10 cellular contexts compared by ENCODE assay signal in genomic region chr13:113364933-113365371, GRCh38. TPM values are rescaled to one million over a fixed set of nuclear protein-coding genes. Genes with fewer than 3 reads are reported as not detected.
A peak's percentile ranks its signal among the peaks of the same experiment; 100 is the strongest.
DNase-seq lines count a peak whose midpoint lies in the region; ATAC-seq, FAIRE-seq and TF ChIP-seq lines count a peak whose summit lies in the region.
"Had no signal": no experiment of that assay in that cellular context is flagged by ENCODE, and none has a peak within 500 bp of the region (broad histone marks: within the 10 kb centered on the region; RNA-seq: fewer than 3 reads in every experiment).

No MANE protein-coding gene starts in this region.

- no peaks in the 10 kb centered on the region for H3K36me3 Mint-ChIP-seq in CD4-positive, alpha-beta T cell (ENCODE audit: low read depth)

- no peak for FAIRE-seq in kidney (lab: Jason Lieb, UNC)

- no peaks in the 10 kb centered on the region for H3K9me3 Mint-ChIP-seq in CD4-positive, alpha-beta T cell

- H3K4me1 Mint-ChIP-seq in CD4-positive, alpha-beta T cell (ENCODE audit: low read depth): peaks cover 8% of the 10 kb centered on the region

- H3K4me1 ChIP-seq in kidney (ENCODE audit: control insufficient read depth in 1 of 2, insufficient read depth in 1 of 2, low read depth in 1 of 2, low read length in 2 of 2) (no peaks in the 10 kb centered on the region), skeletal muscle satellite cell (ENCODE audit: control insufficient read depth, insufficient read depth, low read length) (peaks cover 7% of the 10 kb centered on the region)

- TF ChIP-seq CTCF in CD4-positive, alpha-beta T cell (IDR thresholded peaks at IDR 0.05): no peak
- TF ChIP-seq CTCF in WERI-Rb-1 (IDR thresholded peaks at IDR 0.05; ENCODE audit: low read depth, low read length) (no peak), kidney (IDR thresholded peaks at IDR 0.05; ENCODE audit: borderline replicate concordance, extremely low read depth, insufficient read depth) (no peak)

- POLR2A ChIA-PET in CD4-positive, alpha-beta T cell (lab: Charles Lee): no interaction called here

- H3K36me3 ChIP-seq in WERI-Rb-1 (peaks cover 23% of the 10 kb centered on the region), kidney (ENCODE audit: control insufficient read depth in 1 of 2, insufficient read depth in 2 of 2, low read length in 2 of 2) (no peaks in the 10 kb centered on the region), skeletal muscle satellite cell (ENCODE audit: insufficient read depth, low read length) (no peaks in the 10 kb centered on the region)
- H3K36me3 ChIP-seq: cardiac muscle cell had no signal

- H3K9me3 ChIP-seq in CD4-positive, alpha-beta T cell (ENCODE audit: control insufficient read depth, low read length): no peaks in the 10 kb centered on the region
- no peaks in the 10 kb centered on the region for H3K9me3 ChIP-seq in WERI-Rb-1 (ENCODE audit: severe bottlenecking)
- H3K9me3 ChIP-seq in kidney (ENCODE audit: control insufficient read depth in 1 of 2, low read length in 2 of 2): no peaks in the 10 kb centered on the region
- no peaks in the 10 kb centered on the region for H3K9me3 ChIP-seq in skeletal muscle satellite cell (replicated peaks; ENCODE audit: low read length)

- no peak overlapping the region for H3K27ac ChIP-seq in CD4-positive, alpha-beta T cell (ENCODE audit: low read depth, low read length)
- H3K27ac ChIP-seq in WERI-Rb-1: peak overlapping the region; percentile 84
- H3K27ac ChIP-seq in kidney (ENCODE audit: low read depth in 2 of 2, low read length in 2 of 2): no peak overlapping the region

- H3K9ac ChIP-seq in kidney (ENCODE audit: low read length in 2 of 2): peak overlapping the region in 1 of 2 donors; percentile 40
- peak overlapping the region; percentile 68 for H3K9ac ChIP-seq in skeletal muscle satellite cell (ENCODE audit: low read depth, low read length)

- peak overlapping the region; percentile 77 for H3K4me2 ChIP-seq in skeletal muscle satellite cell (ENCODE audit: low read length)

- peaks cover 27% of the 10 kb centered on the region for H3K27me3 ChIP-seq in CD4-positive, alpha-beta T cell (ENCODE audit: control insufficient read depth, insufficient read depth, low read length)
- H3K27me3 ChIP-seq in WERI-Rb-1 (ENCODE audit: insufficient read depth, low read depth, severe bottlenecking): no peaks in the 10 kb centered on the region
- H3K27me3 ChIP-seq in skeletal muscle satellite cell (ENCODE audit: control insufficient read depth, insufficient read depth, low read length): peaks cover 25% of the 10 kb centered on the region
- H3K27me3 ChIP-seq: cardiac muscle cell had no signal

- CTCF ChIA-PET in CD4-positive, alpha-beta T cell (lab: Charles Lee): no interaction called here

- no peak for DNase-seq in CD4-positive, alpha-beta T cell
- peak; percentile 31 for DNase-seq in WERI-Rb-1
- peak; percentile 82 for DNase-seq in kidney
- DNase-seq in CD1c-positive myeloid dendritic cell (ENCODE audit: extremely low spot score): no peak
- DNase-seq in glomerular visceral epithelial cell (ENCODE audit: extremely low spot score): no peak
- DNase-seq: stimulated activated naive CD4-positive, alpha-beta T cell treated with Interleukin-2 at 50 U/mL for 16 hours had no signal

- intact Hi-C loops in CD4-positive, alpha-beta T cell (cut with DNase I, micrococcal nuclease): loop anchor here in 1 of 2 experiments (5.0 kb wide), 2 partner anchors 68 to 213 kb away; partner anchors contain the start of gene LAMP1
- intact Hi-C loops in kidney (cut with DNase I): no loop called here

- H3K27ac Mint-ChIP-seq in CD4-positive, alpha-beta T cell: no peak overlapping the region

- H3K4me3 ChIP-seq in WERI-Rb-1 (ENCODE audit: low read depth, low read length): no peak overlapping the region
- peak overlapping the region in 1 of 2 donors; percentile 51 for H3K4me3 ChIP-seq in kidney (ENCODE audit: low read length in 2 of 2)
- H3K4me3 ChIP-seq in skeletal muscle satellite cell (ENCODE audit: low read length): no peak overlapping the region

- ATAC-seq in CD4-positive, alpha-beta T cell (ENCODE audit: poor library complexity): no peak
- ATAC-seq in HG03196 (IDR thresholded peaks at IDR 0.05; ENCODE audit: unreplicated experiment) (no peak), HG03097 (IDR thresholded peaks at IDR 0.05; ENCODE audit: low FRiP score, unreplicated experiment) (no peak)

- peak overlapping the region; percentile 63 for H3K4me3 Mint-ChIP-seq in CD4-positive, alpha-beta T cell

- peaks cover 19% of the 10 kb centered on the region for H3K27me3 Mint-ChIP-seq in CD4-positive, alpha-beta T cell

RNA-seq across cellular contexts. Expression of gene GRTP1, which starts 1.0 kb away (rescaled TPM):
- total RNA-seq in CD4-positive, alpha-beta T cell: under 1 TPM; 0.67 to 0.82 TPM
- 9.6 TPM for total RNA-seq in kidney
- polyA plus RNA-seq in kidney (ENCODE audit: insufficient read depth, low read depth, low replicate concordance): 18.3 TPM
- total RNA-seq in skeletal muscle satellite cell (2012; rRNA removed): 1.7 and 3.8 TPM in 2 replicates

Comparison
In these comparisons a context has a peak if more than half of its experiments do, and no peak if none do; other contexts are left out.
1. DNase-seq: peak in WERI-Rb-1 (single experiment) and kidney (single experiment); none in CD4-positive, alpha-beta T cell (0 of 10), CD1c-positive myeloid dendritic cell (single experiment) and glomerular visceral epithelial cell (single experiment).